Comparison of ENCODE assay signal across 1 cellular context in the genomic region with DNA sequence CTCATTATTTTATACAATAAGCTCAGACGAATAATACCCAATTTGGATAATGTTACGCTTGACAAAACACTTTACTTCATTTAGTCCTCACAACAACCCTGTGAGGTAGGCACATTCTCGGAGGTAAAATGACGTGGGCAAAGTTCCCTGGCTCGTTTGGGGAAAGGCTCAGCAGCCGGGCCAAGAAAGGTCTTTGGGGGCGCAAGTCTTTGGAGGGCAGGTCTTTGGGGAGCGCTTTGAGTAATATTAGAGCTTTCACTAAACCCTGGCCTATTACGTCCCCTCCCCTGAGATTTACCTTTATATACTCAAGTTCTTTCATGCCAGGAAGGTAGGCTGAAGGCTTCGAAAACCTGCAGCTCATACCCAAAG.
A peak's percentile ranks its signal among the peaks of the same experiment; 100 is the strongest.
TF ChIP-seq lines count a peak whose summit lies in the region.

No MANE protein-coding gene starts in this region.

TF ChIP-seq in H1, 55 proteins besides CTCF, POLR2A, EP300 and RAD21:
- 0 out of 2 replicates have a peak, but pooled peaks have one; percentile 20 for TF ChIP-seq CREB1 (IDR thresholded peaks at IDR 0.05)
- TF ChIP-seq KDM1A (IDR thresholded peaks at IDR 0.05; ENCODE audit: borderline replicate concordance, low read length): no peak
- no peak for TF ChIP-seq TAF7 (optimal IDR thresholded peaks at IDR 0.05; ENCODE audit: borderline replicate concordance, low read depth, low read length)
